12 cellular contexts compared by ENCODE assay signal in the genomic region with DNA sequence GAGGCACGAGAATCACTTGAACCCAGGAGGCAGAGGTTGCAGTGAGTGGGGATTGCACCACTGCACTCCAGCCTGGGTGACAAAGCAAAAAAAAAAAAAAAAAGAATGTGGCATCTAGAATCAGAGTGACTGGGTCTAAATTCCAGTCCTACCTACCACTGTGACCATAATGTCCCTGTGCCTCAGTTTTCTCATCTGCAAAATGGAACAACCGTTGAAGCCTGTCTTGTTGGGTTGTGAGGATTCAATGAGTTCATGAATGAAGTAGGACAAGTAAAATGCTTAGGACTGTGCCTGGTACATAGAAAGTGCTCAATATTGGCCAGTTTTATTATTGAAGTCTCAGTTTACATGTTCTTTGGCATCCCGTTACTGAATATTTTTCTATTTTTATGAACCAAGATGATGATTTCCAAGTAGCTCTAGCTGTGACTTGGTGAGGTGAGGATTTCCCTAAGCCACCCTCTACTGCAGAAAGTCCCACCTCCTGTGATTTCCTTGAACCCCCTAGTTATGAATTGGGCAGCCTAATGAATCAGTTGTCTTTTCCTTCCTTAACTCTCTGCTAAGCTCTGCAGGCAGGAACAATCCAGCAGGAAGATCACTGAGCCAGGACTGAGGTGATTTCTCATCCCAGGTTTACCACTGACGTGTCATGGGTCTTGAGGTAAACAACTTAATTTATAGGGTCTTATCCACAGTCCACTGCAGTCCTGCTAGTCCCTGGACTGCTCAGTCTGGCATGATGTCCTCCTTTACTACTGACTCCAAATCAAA. TPM values are rescaled to one million over a fixed set of nuclear protein-coding genes. Genes with fewer than 3 reads are reported as not detected.
A peak's percentile ranks its signal among the peaks of the same experiment; 100 is the strongest.
DNase-seq lines count a peak whose midpoint lies in the region; ATAC-seq, FAIRE-seq and TF ChIP-seq lines count a peak whose summit lies in the region.
"Had no signal": no experiment of that assay in that cellular context is flagged by ENCODE, and none has a peak within 500 bp of the region (broad histone marks: within the 10 kb centered on the region; RNA-seq: fewer than 3 reads in every experiment).

No MANE protein-coding gene starts in this region.

- CTCF ChIA-PET in CD4-positive, alpha-beta T cell (lab: Charles Lee): no interaction called here

- H3K4me1 ChIP-seq in hepatocyte (ENCODE audit: insufficient read depth) (no peaks in the 10 kb centered on the region), sigmoid colon (peaks cover 0 to 15% (median 12%) of the 10 kb centered on the region in 4 donors)

- no peak overlapping the region for H3K4me3 Mint-ChIP-seq in CD4-positive, alpha-beta T cell
- H3K4me3 Mint-ChIP-seq: activated CD8-positive, alpha-beta T cell treated with anti-CD3 and anti-CD28 coated beads for 36 hours had no signal

- H3K4me2 ChIP-seq in hepatocyte: no peak overlapping the region

- ATAC-seq in CD4-positive, alpha-beta T cell (ENCODE audit: poor library complexity): no peak
- ATAC-seq: activated CD8-positive, alpha-beta T cell treated with anti-CD3 and anti-CD28 coated beads for 36 hours had no signal

- no peak for TF ChIP-seq EP300 in sigmoid colon (IDR thresholded peaks at IDR 0.05)

- H3K27ac ChIP-seq in CD4-positive, alpha-beta T cell (ENCODE audit: low read depth, low read length): no peak overlapping the region
- H3K27ac ChIP-seq in VCaP (peak overlapping the region; percentile 47), hepatocyte (peak overlapping the region; percentile 89), sigmoid colon (peak overlapping the region in 3 of 4 donors; percentile 53 to 84 (median 60))
- H3K27ac ChIP-seq: cardiac muscle cell had no signal

- no peak overlapping the region for H2AFZ ChIP-seq in hepatocyte

- no peaks in the 10 kb centered on the region for H3K27me3 Mint-ChIP-seq in CD4-positive, alpha-beta T cell
- H3K27me3 Mint-ChIP-seq: activated CD8-positive, alpha-beta T cell treated with anti-CD3 and anti-CD28 coated beads for 36 hours had no signal

- peak overlapping the region; percentile 22 for H3K27ac Mint-ChIP-seq in CD4-positive, alpha-beta T cell
- H3K27ac Mint-ChIP-seq: activated CD8-positive, alpha-beta T cell treated with anti-CD3 and anti-CD28 coated beads for 36 hours had no signal

- H3K9me2 ChIP-seq in hepatocyte (replicated peaks; ENCODE audit: insufficient read depth): no peaks in the 10 kb centered on the region

- H3K36me3 Mint-ChIP-seq in CD4-positive, alpha-beta T cell (ENCODE audit: low read depth): peaks cover 49% of the 10 kb centered on the region

- no peaks in the 10 kb centered on the region for H3K79me2 ChIP-seq in hepatocyte

- H3K4me3 ChIP-seq in hepatocyte: no peak overlapping the region
- H3K4me3 ChIP-seq in sigmoid colon: no peak overlapping the region
- H3K4me3 ChIP-seq: cardiac muscle cell had no signal

- intact Hi-C loops in CD4-positive, alpha-beta T cell (cut with DNase I, micrococcal nuclease): no loop called here
- intact Hi-C loops in sigmoid colon (cut with DNase I): no loop called here

- no peak for FAIRE-seq in RCC 7860 (lab: Jason Lieb, UNC)

- WGBS in hepatocyte (ENCODE audit: low lambda C conversion rate, missing lambda C conversion rate): 98% methylated on average over 4 of the region's 4 CpGs
- 86 to 95% methylated on average over 4 of the region's 4 CpGs for WGBS in sigmoid colon, 2 donors

- H3K9me3 Mint-ChIP-seq in CD4-positive, alpha-beta T cell: no peaks in the 10 kb centered on the region
- H3K9me3 Mint-ChIP-seq: activated CD8-positive, alpha-beta T cell treated with anti-CD3 and anti-CD28 coated beads for 36 hours had no signal

- no peaks in the 10 kb centered on the region for H4K20me1 ChIP-seq in hepatocyte (ENCODE audit: insufficient read depth, poor library complexity, severe bottlenecking)

- no peak for TF ChIP-seq POLR2A in sigmoid colon (IDR thresholded peaks at IDR 0.05)

- H3K36me3 ChIP-seq in hepatocyte (replicated peaks; ENCODE audit: insufficient read depth, low read depth) (no peaks in the 10 kb centered on the region), sigmoid colon (peaks cover 0 to 35% (median 16%) of the 10 kb centered on the region in 4 donors)

- TF ChIP-seq CTCF in CD4-positive, alpha-beta T cell (IDR thresholded peaks at IDR 0.05): no peak
- TF ChIP-seq CTCF in VCaP (conservative IDR thresholded peaks at IDR 0.05) (no peak), hepatocyte (IDR thresholded peaks at IDR 0.05; ENCODE audit: poor library complexity) (no peak), sigmoid colon (IDR thresholded peaks at IDR 0.05) (no peak)

- H3K4me1 Mint-ChIP-seq in CD4-positive, alpha-beta T cell (ENCODE audit: low read depth): peaks cover 24% of the 10 kb centered on the region

- no peak for DNase-seq in CD4-positive, alpha-beta T cell
- DNase-seq in hepatocyte (ENCODE audit: low spot score) (no peak), sigmoid colon (peak; percentile 8), NCI-H128 (lab: John Stamatoyannopoulos, UW; ENCODE audit: unreplicated experiment) (no peak), A172 (ENCODE audit: low spot score) (no peak), RCC 7860 (ENCODE audit: low spot score) (no peak)
- no peak for DNase-seq in activated CD4-positive, alpha-beta T cell treated with anti-CD3 and anti-CD28 coated beads for 1 hour
- DNase-seq: activated CD8-positive, alpha-beta T cell treated with anti-CD3 and anti-CD28 coated beads for 36 hours; EL; Karpas-422 had no signal

- no peaks in the 10 kb centered on the region for H3K27me3 ChIP-seq in CD4-positive, alpha-beta T cell (ENCODE audit: control insufficient read depth, insufficient read depth, low read length)
- H3K27me3 ChIP-seq in hepatocyte: no peaks in the 10 kb centered on the region
- H3K27me3 ChIP-seq in sigmoid colon: no peaks in the 10 kb centered on the region
- H3K27me3 ChIP-seq: cardiac muscle cell had no signal

- H3K9me3 ChIP-seq in CD4-positive, alpha-beta T cell (ENCODE audit: control insufficient read depth, low read length): no peaks in the 10 kb centered on the region
- H3K9me3 ChIP-seq in hepatocyte (ENCODE audit: low read depth) (no peaks in the 10 kb centered on the region), sigmoid colon (no peaks in the 10 kb centered on the region)

- POLR2A ChIA-PET in CD4-positive, alpha-beta T cell (lab: Charles Lee): no interaction called here

RNA-seq across cellular contexts. Expression of a gene that starts 18.9 kb away (rescaled TPM):
- 10 to 100 TPM; 39.0 to 41.5 TPM for total RNA-seq in CD4-positive, alpha-beta T cell
- 74.7 TPM in 2 replicates for total RNA-seq in hepatocyte
- polyA plus RNA-seq in hepatocyte: 46.5 and 62.8 TPM in 2 replicates
- total RNA-seq in sigmoid colon: 10 to 100 TPM; 64.0 to 84.5 (median 79.9) TPM
- polyA plus RNA-seq in sigmoid colon: 10 to 100 TPM; 43.0 to 51.6 (median 50.5) TPM
- 68.5 and 83.0 TPM in 2 replicates for total RNA-seq in A172 (2014; rRNA removed; shearing (Covaris generic))

RNA-seq across cellular contexts. Expression of a gene that starts 20.6 kb away (rescaled TPM):
- 10 to 100 TPM; 57.9 to 64.7 TPM for total RNA-seq in CD4-positive, alpha-beta T cell
- 10.5 and 10.9 TPM in 2 replicates for total RNA-seq in hepatocyte
- polyA plus RNA-seq in hepatocyte: 6.5 and 8.0 TPM in 2 replicates
- total RNA-seq in sigmoid colon: 10 to 100 TPM in 3 of 4 donors, 1 to 10 TPM in 1; 7.2 to 20.4 (median 12.8) TPM
- polyA plus RNA-seq in sigmoid colon: 1 to 10 TPM; 3.6 to 6.4 (median 6.2) TPM
- total RNA-seq in A172 (2014; rRNA removed; shearing (Covaris generic)): 5.1 and 5.3 TPM in 2 replicates

RNA-seq across cellular contexts. Expression of a gene that starts 23.2 kb away (rescaled TPM):
- total RNA-seq in CD4-positive, alpha-beta T cell: not detected
- total RNA-seq in hepatocyte: 11.5 TPM in 2 replicates
- polyA plus RNA-seq in hepatocyte: 33.1 and 38.8 TPM in 2 replicates
- total RNA-seq in sigmoid colon: 10 to 100 TPM in 2 of 4 donors, 1 to 10 TPM in 2; 7.5 to 13.0 (median 9.3) TPM
- 1 to 10 TPM; 4.6 to 6.6 (median 4.8) TPM for polyA plus RNA-seq in sigmoid colon
- total RNA-seq in A172 (2014; rRNA removed; shearing (Covaris generic)): not detected in 2 replicates
- total RNA-seq: activated CD8-positive, alpha-beta T cell treated with anti-CD3 and anti-CD28 coated beads for 36 hours had no signal

RNA-seq across cellular contexts. Expression of a gene that starts 59.1 kb away (rescaled TPM):
- 100 to 1,000 TPM; 164 to 165 TPM for total RNA-seq in CD4-positive, alpha-beta T cell
- 30.8 and 30.9 TPM in 2 replicates for total RNA-seq in hepatocyte
- 46.2 and 54.9 TPM in 2 replicates for polyA plus RNA-seq in hepatocyte
- total RNA-seq in sigmoid colon: 10 to 100 TPM in 1 of 4 donors, 1 to 10 TPM in 3; 7.4 to 25.8 (median 8.5) TPM
- polyA plus RNA-seq in sigmoid colon: 10 to 100 TPM; 14.4 to 72.4 (median 15.3) TPM
- total RNA-seq in A172 (2014; rRNA removed; shearing (Covaris generic)): 5.8 and 7.1 TPM in 2 replicates
